9 cellular contexts compared by ENCODE assay signal in the genomic region with DNA sequence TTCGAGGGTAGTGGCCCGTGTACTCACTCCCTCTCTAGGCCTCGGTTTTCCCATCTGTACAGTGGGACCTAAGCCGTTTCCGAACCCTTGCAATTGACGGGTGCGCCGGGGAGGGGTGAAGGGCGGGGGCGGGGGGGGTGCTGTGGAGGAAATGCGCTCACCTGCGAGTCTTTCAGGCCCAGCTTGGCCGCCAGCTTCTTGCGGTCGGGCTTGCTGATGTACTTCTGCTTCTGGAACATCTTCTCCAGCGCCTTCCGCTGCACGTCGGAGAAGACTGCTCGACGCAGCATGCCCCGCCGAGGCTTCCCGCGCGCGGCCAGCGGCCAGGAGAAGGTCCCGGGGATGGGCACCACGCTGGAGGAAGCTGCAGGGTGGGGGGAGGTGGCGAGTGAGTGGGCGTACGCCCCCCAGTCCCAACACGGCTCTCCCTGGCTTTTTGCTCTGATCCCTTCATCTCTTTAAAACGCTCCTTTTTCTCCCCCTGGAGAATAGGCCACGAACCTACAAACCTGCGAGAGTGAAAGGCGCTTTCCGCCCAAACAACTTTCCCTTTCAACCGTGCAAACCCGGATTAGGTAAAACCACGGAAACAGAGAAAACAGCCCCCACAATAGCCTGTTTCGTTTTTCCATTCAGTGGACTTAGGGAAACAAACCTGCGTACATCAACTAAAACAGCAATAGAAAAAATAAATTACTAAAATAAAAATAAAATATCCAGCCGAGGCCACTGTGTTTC. TPM values are rescaled to one million over a fixed set of nuclear protein-coding genes. Genes with fewer than 3 reads are reported as not detected.
DNase-seq lines count a peak whose midpoint lies in the region; ATAC-seq, FAIRE-seq and TF ChIP-seq lines count a peak whose summit lies in the region.
"Had no signal": no experiment of that assay in that cellular context is flagged by ENCODE, and none has a peak within 500 bp of the region (broad histone marks: within the 10 kb centered on the region; RNA-seq: fewer than 3 reads in every experiment).

No MANE protein-coding gene starts in this region.

- peaks cover 5% of the 10 kb centered on the region for H3K9me3 ChIP-seq in astrocyte (ENCODE audit: insufficient read depth, low read depth, low read length)
- H3K9me3 ChIP-seq in naive thymus-derived CD4-positive, alpha-beta T cell (ENCODE audit: control insufficient read depth in 2 of 3, low read length in 3 of 3) = peaks cover 0 to 14% (median 0%) of the 10 kb centered on the region in 3 experiments
- H3K9me3 ChIP-seq: SK-N-SH had no signal

- H3K4me1 Mint-ChIP-seq in Calu3 (ENCODE audit: low read depth, unreplicated experiment) = peaks cover 19% of the 10 kb centered on the region
- peaks cover 3% of the 10 kb centered on the region for H3K4me1 Mint-ChIP-seq in astrocyte (ENCODE audit: low read depth, unreplicated experiment)
- H3K4me1 Mint-ChIP-seq in naive thymus-derived CD4-positive, alpha-beta T cell = peaks cover 17 to 47% (median 34%) of the 10 kb centered on the region in 7 donors

- POLR2A ChIA-PET in naive thymus-derived CD4-positive, alpha-beta T cell (lab: Charles Lee) = interaction anchor here (1.6 kb wide), 1 partner anchor 207 kb away, joined by 4 read pairs; a partner anchor contains a TSS

- no peaks in the 10 kb centered on the region for H3K79me2 ChIP-seq in astrocyte (ENCODE audit: insufficient read depth, low read length)

- DNase-seq in Calu3 (no peak), NCI-H1105 treated with DMSO at 0.1 percent for 48 hours (lab: John Stamatoyannopoulos, UW) (peak; percentile 64), astrocyte (ENCODE audit: low read depth) (no peak), UCSD-AML1 (lab: John Stamatoyannopoulos, UW; ENCODE audit: unreplicated experiment) (no peak), GDM1 (lab: John Stamatoyannopoulos, UW) (no peak), G401 (ENCODE audit: low spot score) (no peak)
- DNase-seq in naive thymus-derived CD4-positive, alpha-beta T cell = peak in 6 of 9 donors; percentile 24 to 53 (median 47)

- H3K27me3 Mint-ChIP-seq in Calu3 (ENCODE audit: unreplicated experiment) (peaks cover 88% of the 10 kb centered on the region), astrocyte (ENCODE audit: low read depth, unreplicated experiment) (peaks cover 63% of the 10 kb centered on the region)
- peaks cover 43 to 81% (median 61%) of the 10 kb centered on the region in 5 donors for H3K27me3 Mint-ChIP-seq in naive thymus-derived CD4-positive, alpha-beta T cell

- H2AFZ ChIP-seq in astrocyte (ENCODE audit: low read depth, low read length) = no peak overlapping the region

- intact Hi-C loops in Calu3 (cut with micrococcal nuclease; ENCODE audit: unreplicated experiment) = no loop called here
- intact Hi-C loops in naive thymus-derived CD4-positive, alpha-beta T cell (cut with micrococcal nuclease) = loop anchor here (1.0 to 10.0 kb wide), 4 partner anchors 24 to 230 kb away; a partner anchor contains a TSS

- peaks cover 13% of the 10 kb centered on the region for H4K20me1 ChIP-seq in astrocyte (ENCODE audit: insufficient read depth, low read length)

- H3K4me1 ChIP-seq in astrocyte (ENCODE audit: insufficient read depth, low read length) = no peaks in the 10 kb centered on the region
- peaks cover 5 to 9% of the 10 kb centered on the region in 2 donors for H3K4me1 ChIP-seq in naive thymus-derived CD4-positive, alpha-beta T cell (ENCODE audit: control insufficient read depth in 2 of 2, insufficient read depth in 2 of 2, low read length in 2 of 2)

- no peak for FAIRE-seq in astrocyte (lab: Jason Lieb, UNC)

- H3K4me3 Mint-ChIP-seq in Calu3 (ENCODE audit: low read depth, unreplicated experiment) (peak overlapping the region; percentile 81), astrocyte (ENCODE audit: unreplicated experiment) (no peak overlapping the region)
- H3K4me3 Mint-ChIP-seq in naive thymus-derived CD4-positive, alpha-beta T cell = peak overlapping the region; percentile 54 to 91 (median 87)

- H3K4me3 ChIP-seq in astrocyte (ENCODE audit: insufficient read depth, low read depth, low read length) = no peak overlapping the region
- peak overlapping the region; percentile 58 for H3K4me3 ChIP-seq in naive thymus-derived CD4-positive, alpha-beta T cell (ENCODE audit: low read length)

- peak overlapping the region; percentile 33 for H3K4me2 ChIP-seq in astrocyte (ENCODE audit: low read length)
- H3K4me2 ChIP-seq: SK-N-SH had no signal

- no peak overlapping the region for H3K9ac ChIP-seq in astrocyte (ENCODE audit: low read length)
- H3K9ac ChIP-seq: SK-N-SH had no signal

- no peak overlapping the region for H3K27ac ChIP-seq in astrocyte (ENCODE audit: low read depth, low read length)
- peak overlapping the region; percentile 46 for H3K27ac ChIP-seq in naive thymus-derived CD4-positive, alpha-beta T cell (ENCODE audit: low read depth, low read length)

- peaks cover 12% of the 10 kb centered on the region for H3K36me3 Mint-ChIP-seq in Calu3 (ENCODE audit: insufficient read depth, unreplicated experiment)
- peaks cover 9% of the 10 kb centered on the region for H3K36me3 Mint-ChIP-seq in astrocyte (ENCODE audit: low read depth, unreplicated experiment)
- peaks cover 0 to 7% (median 4%) of the 10 kb centered on the region in 5 donors for H3K36me3 Mint-ChIP-seq in naive thymus-derived CD4-positive, alpha-beta T cell

- TF ChIP-seq CTCF in Calu3 (IDR thresholded peaks at IDR 0.05; ENCODE audit: unreplicated experiment) (no peak), astrocyte (IDR thresholded peaks at IDR 0.05; ENCODE audit: insufficient read depth, low read depth, low read length) (no peak)

- no peaks in the 10 kb centered on the region for H3K36me3 ChIP-seq in astrocyte (ENCODE audit: insufficient read depth, low read length)
- no peaks in the 10 kb centered on the region for H3K36me3 ChIP-seq in naive thymus-derived CD4-positive, alpha-beta T cell (ENCODE audit: control insufficient read depth in 2 of 3, insufficient read depth in 3 of 3, low read length in 3 of 3)

- no TSS peak for BruUV-seq in Calu3 (replicated peaks; lab: Mats Ljungman, UMichigan)

- peaks cover 78% of the 10 kb centered on the region for H3K27me3 ChIP-seq in astrocyte (ENCODE audit: insufficient read depth, low read length)
- peaks cover 12 to 26% of the 10 kb centered on the region in 2 donors for H3K27me3 ChIP-seq in naive thymus-derived CD4-positive, alpha-beta T cell (ENCODE audit: control insufficient read depth in 2 of 2, insufficient read depth in 2 of 2, low read length in 2 of 2)

- ATAC-seq in naive thymus-derived CD4-positive, alpha-beta T cell = peak; percentile 59
- no peak for ATAC-seq in GM21825 (IDR thresholded peaks at IDR 0.05; ENCODE audit: unreplicated experiment)

- in situ Hi-C loops in G401 (cut with HindIII; ENCODE audit: low sequenced_read_pairs) = no loop called here

- H3K9me3 Mint-ChIP-seq in Calu3 (ENCODE audit: low read depth, unreplicated experiment) (no peaks in the 10 kb centered on the region), astrocyte (ENCODE audit: unreplicated experiment) (peaks cover 37% of the 10 kb centered on the region)
- H3K9me3 Mint-ChIP-seq in naive thymus-derived CD4-positive, alpha-beta T cell = peaks cover 0 to 44% (median 14%) of the 10 kb centered on the region in 11 donors

- H3K27ac Mint-ChIP-seq in Calu3 (ENCODE audit: unreplicated experiment) = no peak overlapping the region
- no peak overlapping the region for H3K27ac Mint-ChIP-seq in astrocyte (ENCODE audit: unreplicated experiment)
- H3K27ac Mint-ChIP-seq in naive thymus-derived CD4-positive, alpha-beta T cell = peak overlapping the region in 3 of 9 donors; percentile 23 to 84 (median 80)

- CTCF ChIA-PET in Calu3 (lab: Charles Lee) = no interaction called here
- CTCF ChIA-PET in naive thymus-derived CD4-positive, alpha-beta T cell (lab: Charles Lee) = no interaction called here

RNA-seq across cellular contexts. Expression of a gene that starts 3.2 kb away (rescaled TPM):
- total RNA-seq in Calu3 (2022) (not detected in 2 replicates), astrocyte (not detected in 2 replicates)
- total RNA-seq in naive thymus-derived CD4-positive, alpha-beta T cell = not detected
- polyA plus RNA-seq in naive thymus-derived CD4-positive, alpha-beta T cell = not detected
- not detected in 2 replicates for total RNA-seq in G401 (2014; rRNA removed; shearing (Covaris generic))
- polyA plus RNA-seq: SK-N-SH had no signal

Comparison
In these comparisons a context has a peak if more than half of its experiments do, and no peak if none do; other contexts are left out.
1. DNase-seq: peak in NCI-H1105 treated with DMSO at 0.1 percent for 48 hours (single experiment) and naive thymus-derived CD4-positive, alpha-beta T cell (6 of 9); none in Calu3 (single experiment), astrocyte (single experiment), UCSD-AML1 (single experiment), GDM1 (single experiment) and G401 (single experiment).